28 cellular contexts compared by ENCODE assay signal in genomic region chr5:177020033-177020432, GRCh38.
"Had no signal": no experiment of that assay in that cellular context is flagged by ENCODE, and none has a peak within 500 bp of the region (broad histone marks: within the 10 kb centered on the region; RNA-seq: fewer than 3 reads in every experiment).

No MANE protein-coding gene starts in this region.

- H3K27me3 Mint-ChIP-seq: naive thymus-derived CD8-positive, alpha-beta T cell; progenitor cell of endocrine pancreas; stimulated activated naive CD8-positive, alpha-beta T cell treated with anti-CD3 and anti-CD28 coated beads, Interleukin-15, amount 100 ng/mL, for 72 hours had no signal

- H3K4me3 Mint-ChIP-seq: neural progenitor cell had no signal

- DNase-seq: dorsolateral prefrontal cortex; effector CD4-positive, alpha-beta T cell; foreskin keratinocyte; hypothalamus; immature natural killer cell; islet precursor cell; kidney glomerular epithelial cell; left colon; left ventricle myocardium superior; lower lobe of right lung; naive thymus-derived CD8-positive, alpha-beta T cell; right lobe of liver; small intestine; stimulated activated CD4-positive, alpha-beta T cell treated with anti-CD3 and anti-CD28 coated beads, Interleukin-15, amount 100 ng/mL, for 24 hours; stimulated activated CD4-positive, alpha-beta T cell treated with anti-CD3 and anti-CD28 coated beads, Interleukin-4, amount 100 ng/mL, for 1 hour; stimulated activated CD8-positive, alpha-beta memory T cell treated with anti-CD3 and anti-CD28 coated beads, Interleukin-4, amount 100 ng/mL, for 48 hours; stimulated activated naive CD4-positive, alpha-beta T cell; stimulated activated naive CD8-positive, alpha-beta T cell treated with anti-CD3 and anti-CD28 coated beads, Interleukin-15, amount 100 ng/mL, for 72 hours; transverse colon had no signal

- H2AFZ ChIP-seq: neural progenitor cell, parathyroid adenoma had no signal

- H3K27ac Mint-ChIP-seq: immature natural killer cell; progenitor cell of endocrine pancreas; stimulated activated naive CD8-positive, alpha-beta T cell treated with anti-CD3 and anti-CD28 coated beads, Interleukin-15, amount 100 ng/mL, for 72 hours had no signal

- H3K4me1 ChIP-seq: foreskin keratinocyte had no signal

- ATAC-seq: foreskin keratinocyte; gastroesophageal sphincter; left colon; left ventricle myocardium superior; lower lobe of right lung; naive thymus-derived CD8-positive, alpha-beta T cell; right lobe of liver; stimulated activated naive CD8-positive, alpha-beta T cell treated with anti-CD3 and anti-CD28 coated beads, Interleukin-15, amount 100 ng/mL, for 72 hours had no signal

- H3K27ac ChIP-seq: dorsolateral prefrontal cortex, epithelial cell of prostate, esophagus muscularis mucosa, foreskin keratinocyte, gastroesophageal sphincter, lower lobe of right lung, neural progenitor cell, parathyroid adenoma, right lobe of liver, suprapubic skin, transverse colon, vagina had no signal

- H3K4me2 ChIP-seq: neural progenitor cell had no signal

- H3K9me3 Mint-ChIP-seq: immature natural killer cell; naive thymus-derived CD8-positive, alpha-beta T cell; neural progenitor cell; stimulated activated naive CD8-positive, alpha-beta T cell treated with anti-CD3 and anti-CD28 coated beads, Interleukin-15, amount 100 ng/mL, for 72 hours had no signal

- H3K36me3 ChIP-seq: esophagus muscularis mucosa, gastroesophageal sphincter, lower lobe of right lung, neural progenitor cell, right lobe of liver, suprapubic skin, transverse colon, vagina had no signal

- H3K9me3 ChIP-seq: esophagus muscularis mucosa, gastroesophageal sphincter, lower lobe of right lung, right lobe of liver, suprapubic skin, transverse colon, vagina had no signal

- FAIRE-seq: colon, small intestine had no signal

- H3K27me3 ChIP-seq: dorsolateral prefrontal cortex, esophagus muscularis mucosa, foreskin keratinocyte, gastroesophageal sphincter, neural progenitor cell, right lobe of liver, suprapubic skin, transverse colon, vagina had no signal

- H3K4me3 ChIP-seq: dorsolateral prefrontal cortex, esophagus muscularis mucosa, gastroesophageal sphincter, lower lobe of right lung, neural progenitor cell, right lobe of liver, suprapubic skin, transverse colon, vagina had no signal

- H3K9ac ChIP-seq: neural progenitor cell, parathyroid adenoma had no signal

- H3K36me3 Mint-ChIP-seq: immature natural killer cell had no signal
